Comparison of ENCODE assay signal across 29 cellular contexts in genomic region chr2:142621287-142621686, GRCh38.
"Had no signal": no experiment of that assay in that cellular context is flagged by ENCODE, and none has a peak within 500 bp of the region (broad histone marks: within the 10 kb centered on the region; RNA-seq: fewer than 3 reads in every experiment).

No MANE protein-coding gene starts in this region.

- H3K36me3 ChIP-seq: stomach, suprapubic skin, thoracic aorta, thyroid gland, tibial artery, tibial nerve, transverse colon, upper lobe of left lung, upper lobe of right lung, uterus, vagina had no signal

- DNase-seq: stimulated activated CD4-positive, alpha-beta T cell treated with anti-CD3 and anti-CD28 coated beads, Interleukin-2, amount 100 ng/mL, for 48 hours; stimulated activated CD4-positive, alpha-beta T cell treated with anti-CD3 and anti-CD28 coated beads, Interleukin-4, amount 100 ng/mL, for 1 hour; stimulated activated CD4-positive, alpha-beta T cell treated with anti-CD3 and anti-CD28 coated beads, Interleukin-4, amount 100 ng/mL, for 24 hours; stimulated activated CD4-positive, alpha-beta T cell treated with anti-CD3 and anti-CD28 coated beads, Interleukin-4, amount 100 ng/mL, for 4 hours; stimulated activated CD8-positive, alpha-beta memory T cell treated with anti-CD3 and anti-CD28 coated beads, Interleukin-4, amount 100 ng/mL, for 48 hours; stimulated activated naive B cell treated with anti-CD40 and anti-IgM and Interleukin-4, amounts not matched to agents 10 μg/mL and 1 μg/mL and 100 μg/mL, for 72 hours; stimulated activated naive CD4-positive, alpha-beta T cell; stimulated activated naive CD4-positive, alpha-beta T cell treated with Interleukin-2 at 50 U/mL for 16 hours; stimulated activated naive CD8-positive, alpha-beta T cell treated with anti-CD3 and anti-CD28 coated beads, Interleukin-15, amount 100 ng/mL, for 72 hours; stimulated activated naive CD8-positive, alpha-beta T cell treated with anti-CD3 and anti-CD28 coated beads, Interleukin-15, Interleukin-2, amounts not matched to agents 100 U/mL and 50 U/mL, for 24 hours; stomach; substantia nigra; testis; thyroid gland; tibial artery; transverse colon; trophoblast cell; upper lobe of left lung; upper lobe of right lung; uterus had no signal

- H3K27me3 Mint-ChIP-seq: stimulated activated naive CD8-positive, alpha-beta T cell treated with anti-CD3 and anti-CD28 coated beads, Interleukin-15, amount 100 ng/mL, for 72 hours; stimulated activated naive CD8-positive, alpha-beta T cell treated with anti-CD3 and anti-CD28 coated beads, Interleukin-15, Interleukin-2, amounts not matched to agents 100 ng/mL and 50 ng/mL, for 24 hours; type B pancreatic cell had no signal

- H3K27ac ChIP-seq: stomach, suprapubic skin, testis, thoracic aorta, thyroid gland, tibial artery, tibial nerve, transverse colon, upper lobe of left lung, upper lobe of right lung, uterus, vagina had no signal

- FAIRE-seq: urothelium cell line had no signal

- H3K4me1 Mint-ChIP-seq: stimulated activated effector memory CD8-positive, alpha-beta T cell treated with anti-CD3 and anti-CD28 coated beads, Interleukin-12 subunit alpha, Interleukin-12 subunit beta, amount 100 ng/mL, for 72 hours; stimulated activated memory B cell treated with anti-CD40 and anti-IgM and Interleukin-4, amounts not matched to agents 10 μg/mL and 1 μg/mL and 100 μg/mL, for 72 hours; stimulated activated naive B cell treated with anti-CD40 and anti-IgM and Interleukin-4, amounts not matched to agents 10 μg/mL and 1 μg/mL and 100 μg/mL, for 72 hours; stimulated activated naive CD8-positive, alpha-beta T cell treated with anti-CD3 and anti-CD28 coated beads, Interleukin-15, amount 100 ng/mL, for 72 hours had no signal

- H3K27ac Mint-ChIP-seq: stimulated activated effector memory CD8-positive, alpha-beta T cell treated with anti-CD3 and anti-CD28 coated beads, Interleukin-12 subunit alpha, Interleukin-12 subunit beta, amount 100 ng/mL, for 72 hours; stimulated activated memory B cell treated with anti-CD40 and anti-IgM and Interleukin-4, amounts not matched to agents 10 μg/mL and 1 μg/mL and 100 μg/mL, for 72 hours; stimulated activated naive B cell treated with anti-CD40 and anti-IgM and Interleukin-4, amounts not matched to agents 10 μg/mL and 1 μg/mL and 100 μg/mL, for 72 hours; stimulated activated naive CD8-positive, alpha-beta T cell treated with anti-CD3 and anti-CD28 coated beads, Interleukin-15, amount 100 ng/mL, for 72 hours; stimulated activated naive CD8-positive, alpha-beta T cell treated with anti-CD3 and anti-CD28 coated beads, Interleukin-15, Interleukin-2, amounts not matched to agents 100 ng/mL and 50 ng/mL, for 24 hours; type B pancreatic cell had no signal

- H3K4me3 ChIP-seq: stomach, suprapubic skin, testis, thoracic aorta, thyroid gland, tibial artery, tibial nerve, transverse colon, upper lobe of left lung, upper lobe of right lung, uterus, vagina had no signal

- H3K9me3 ChIP-seq: stomach, suprapubic skin, testis, thoracic aorta, thyroid gland, tibial artery, tibial nerve, transverse colon, upper lobe of left lung, upper lobe of right lung, uterus, vagina had no signal

- H3K27me3 ChIP-seq: stomach, suprapubic skin, testis, thyroid gland, tibial artery, tibial nerve, transverse colon, upper lobe of left lung, upper lobe of right lung, uterus, vagina had no signal

- H3K9me3 Mint-ChIP-seq: stimulated activated memory B cell treated with anti-CD40 and anti-IgM and Interleukin-4, amounts not matched to agents 10 μg/mL and 1 μg/mL and 100 μg/mL, for 72 hours; stimulated activated naive B cell treated with anti-CD40 and anti-IgM and Interleukin-4, amounts not matched to agents 10 μg/mL and 1 μg/mL and 100 μg/mL, for 72 hours; stimulated activated naive CD8-positive, alpha-beta T cell treated with anti-CD3 and anti-CD28 coated beads, Interleukin-15, Interleukin-2, amounts not matched to agents 100 ng/mL and 50 ng/mL, for 24 hours; type B pancreatic cell had no signal

- H3K36me3 Mint-ChIP-seq: stimulated activated effector memory CD8-positive, alpha-beta T cell treated with anti-CD3 and anti-CD28 coated beads, Interleukin-12 subunit alpha, Interleukin-12 subunit beta, amount 100 ng/mL, for 72 hours; stimulated activated memory B cell treated with anti-CD40 and anti-IgM and Interleukin-4, amounts not matched to agents 10 μg/mL and 1 μg/mL and 100 μg/mL, for 72 hours; stimulated activated naive B cell treated with anti-CD40 and anti-IgM and Interleukin-4, amounts not matched to agents 10 μg/mL and 1 μg/mL and 100 μg/mL, for 72 hours; type B pancreatic cell had no signal

- H3K4me1 ChIP-seq: stomach, suprapubic skin, testis, thyroid gland, tibial artery, tibial nerve, transverse colon, upper lobe of left lung, upper lobe of right lung, uterus, vagina had no signal

- H3K4me3 Mint-ChIP-seq: stimulated activated effector memory CD8-positive, alpha-beta T cell treated with anti-CD3 and anti-CD28 coated beads, Interleukin-12 subunit alpha, Interleukin-12 subunit beta, amount 100 ng/mL, for 72 hours; stimulated activated memory B cell treated with anti-CD40 and anti-IgM and Interleukin-4, amounts not matched to agents 10 μg/mL and 1 μg/mL and 100 μg/mL, for 72 hours; stimulated activated naive B cell treated with anti-CD40 and anti-IgM and Interleukin-4, amounts not matched to agents 10 μg/mL and 1 μg/mL and 100 μg/mL, for 72 hours; stimulated activated naive CD8-positive, alpha-beta T cell treated with anti-CD3 and anti-CD28 coated beads, Interleukin-15, amount 100 ng/mL, for 72 hours; stimulated activated naive CD8-positive, alpha-beta T cell treated with anti-CD3 and anti-CD28 coated beads, Interleukin-15, Interleukin-2, amounts not matched to agents 100 ng/mL and 50 ng/mL, for 24 hours; type B pancreatic cell had no signal
